In the genomic region with DNA sequence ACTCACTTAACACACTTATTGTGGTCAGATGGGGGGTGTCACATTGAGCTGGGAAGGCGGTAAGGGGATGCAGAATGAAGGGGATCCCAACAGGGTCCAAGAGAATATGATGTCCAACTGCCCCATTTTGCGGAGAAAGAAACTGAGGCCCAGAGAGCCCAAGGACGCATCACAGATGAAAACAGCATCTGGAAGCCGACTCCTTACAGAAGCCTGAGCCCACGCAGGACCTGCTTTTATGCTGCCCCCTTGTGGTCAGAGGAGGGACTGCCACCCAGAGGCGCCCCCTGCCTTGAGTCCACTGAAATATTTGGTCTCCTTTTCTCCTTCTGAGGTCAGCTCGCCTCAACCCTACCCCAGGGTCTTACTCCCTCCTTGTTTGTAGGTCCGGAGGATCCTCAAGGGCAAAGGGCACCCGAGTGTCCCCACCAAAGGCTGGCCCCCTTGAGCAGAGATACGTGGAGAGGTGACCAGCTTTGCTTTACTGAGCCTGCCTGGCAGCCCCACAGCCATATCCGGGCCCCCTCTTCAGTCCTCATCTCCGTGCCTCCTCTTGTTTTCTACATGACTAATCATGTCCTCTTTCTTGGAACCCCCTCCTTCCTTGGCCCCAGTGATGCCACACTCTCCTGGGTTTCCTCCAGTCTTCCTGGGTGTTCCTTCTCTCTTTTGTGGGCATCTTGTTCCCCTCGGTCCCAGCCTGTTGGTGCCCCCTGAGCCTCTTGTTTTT, we compare ENCODE assay signal across 9 cellular contexts. TPM values are rescaled to one million over a fixed set of nuclear protein-coding genes. Genes with fewer than 3 reads are reported as not detected.
DNase-seq lines count a peak whose midpoint lies in the region; ATAC-seq, FAIRE-seq and TF ChIP-seq lines count a peak whose summit lies in the region.
"Had no signal": no experiment of that assay in that cellular context is flagged by ENCODE, and none has a peak within 500 bp of the region (broad histone marks: within the 10 kb centered on the region; RNA-seq: fewer than 3 reads in every experiment).

No MANE protein-coding gene starts in this region.

- H4K5ac ChIP-seq in IMR-90 (ENCODE audit: low read depth, low read length) = no peak overlapping the region

- H3K36me3 Mint-ChIP-seq in glutamatergic neuron (ENCODE audit: unreplicated experiment) (no peaks in the 10 kb centered on the region), progenitor cell of endocrine pancreas (ENCODE audit: insufficient read depth) (no peaks in the 10 kb centered on the region)

- H3K79me1 ChIP-seq in IMR-90 (ENCODE audit: low read depth in 1 of 2, low read length in 2 of 2) = no peaks in the 10 kb centered on the region

- peak; percentile 36; the same call in 1 of the 2 replicates for TF ChIP-seq POLR2A in IMR-90 (IDR thresholded peaks at IDR 0.05; ENCODE audit: low read depth, low read length)

- H3K4me3 Mint-ChIP-seq in glutamatergic neuron (ENCODE audit: unreplicated experiment) = no peak overlapping the region
- H3K4me3 Mint-ChIP-seq in progenitor cell of endocrine pancreas (ENCODE audit: low read depth) = no peak overlapping the region

- H2AK5ac ChIP-seq in IMR-90 (ENCODE audit: low read depth, low read length) = no peak overlapping the region

- CTCF ChIA-PET in IMR-90 (lab: Yijun Ruan, JAX) = interaction anchor here (0.6 to 4.7 kb wide), 10 partner anchors 11 to 570 kb away, joined by 3 to 37 read pairs (median 3); no protein-coding TSS in a partner anchor

- peak; percentile 86 for TF ChIP-seq RAD21 in IMR-90 (IDR thresholded peaks at IDR 0.05; ENCODE audit: low read length)

- peak overlapping the region; percentile 73 for H2AFZ ChIP-seq in IMR-90 (replicated peaks; ENCODE audit: low read length, poor library complexity)

- H3K27ac ChIP-seq in IMR-90 (ENCODE audit: insufficient read depth, low read length) = no peak overlapping the region

- POLR2A ChIA-PET in IMR-90 (lab: Charles Lee; ENCODE audit: unreplicated experiment) = no interaction called here

- H2BK15ac ChIP-seq in IMR-90 (ENCODE audit: low read depth, low read length) = no peak overlapping the region

- H2BK120ac ChIP-seq in IMR-90 (ENCODE audit: low read depth, low read length) = no peak overlapping the region

- no peak overlapping the region for H2BK5ac ChIP-seq in IMR-90 (ENCODE audit: low read depth, low read length, poor library complexity, severe bottlenecking)

- no peaks in the 10 kb centered on the region for H3K36me3 ChIP-seq in IMR-90 (ENCODE audit: control insufficient read depth, insufficient read depth, low read length)

- no peak overlapping the region for H3K23ac ChIP-seq in IMR-90 (ENCODE audit: low read depth, low read length)

- 20% methylated on average over 2 of the region's 13 CpGs; no CpG with 5 or more reads in 1 of the 2 experiments for WGBS in IMR-90 (ENCODE audit: extremely low coverage in 2 of 2, insufficient read length in 1 of 2), 2 experiments

- no peak overlapping the region for H4K91ac ChIP-seq in IMR-90 (ENCODE audit: insufficient read depth, low read depth, low read length)

- H3K4me1 Mint-ChIP-seq in glutamatergic neuron (ENCODE audit: low read depth, unreplicated experiment) (no peaks in the 10 kb centered on the region), progenitor cell of endocrine pancreas (ENCODE audit: low read depth) (peaks cover 9% of the 10 kb centered on the region)

- no peak overlapping the region for H3K4me2 ChIP-seq in IMR-90 (ENCODE audit: low read depth, low read length)

- no peak overlapping the region for H3K27ac Mint-ChIP-seq in glutamatergic neuron (ENCODE audit: unreplicated experiment)
- no peak overlapping the region for H3K27ac Mint-ChIP-seq in progenitor cell of endocrine pancreas

- no peak overlapping the region for H3K4ac ChIP-seq in IMR-90 (ENCODE audit: low read depth, low read length)

- no peaks in the 10 kb centered on the region; the same call in 1 of the 2 replicates for H3K27me3 ChIP-seq in IMR-90 (ENCODE audit: control insufficient read depth, insufficient read depth, low read length)

- no peak for FAIRE-seq in urothelium cell line (lab: Jason Lieb, UNC)

- no peaks in the 10 kb centered on the region for H3K9me3 ChIP-seq in IMR-90 (ENCODE audit: control insufficient read depth, insufficient read depth, low read length)

- BruUV-seq in IMR-90 (replicated peaks; lab: Mats Ljungman, UMichigan) = no TSS peak

- H4K8ac ChIP-seq in IMR-90 (ENCODE audit: low read depth in 2 of 2, low read length in 2 of 2) = no peak overlapping the region

- no peak overlapping the region for H2AK9ac ChIP-seq in IMR-90 (replicated peaks; ENCODE audit: low read depth, low read length, poor library complexity)

- H2BK20ac ChIP-seq in IMR-90 (ENCODE audit: low read depth, low read length) = no peak overlapping the region

- H3K18ac ChIP-seq in IMR-90 (ENCODE audit: low read depth, low read length) = no peak overlapping the region

- dilution Hi-C loops in IMR-90 (cut with HindIII; ENCODE audit: low sequenced_read_pairs, unreplicated experiment) = no loop called here

- peaks cover 13% of the 10 kb centered on the region for H3K4me1 ChIP-seq in IMR-90 (ENCODE audit: control insufficient read depth, insufficient read depth, low read length)

- peaks cover 7% of the 10 kb centered on the region for H3K9me1 ChIP-seq in IMR-90 (ENCODE audit: insufficient read depth, low read length)

- in situ Hi-C loops in IMR-90 (cut with MboI; ENCODE audit: low sequenced_read_pairs) = loop anchor here (5.0 kb wide), 3 partner anchors 229 to 689 kb away; no protein-coding TSS in a partner anchor
- in situ Hi-C loops in SK-MEL-5 (cut with HindIII; ENCODE audit: low pct_unique_long_range_greater_than_20kb, low sequenced_read_pairs) = no loop called here

- intact Hi-C loops in IMR-90 (cut with micrococcal nuclease) = loop anchor here (1.0 kb wide), 2 partner anchors 24 to 577 kb away; no protein-coding TSS in a partner anchor

- no peak overlapping the region for H3K4me3 ChIP-seq in IMR-90 (ENCODE audit: insufficient read depth, low read depth, low read length)

- H3K14ac ChIP-seq in IMR-90 (replicated peaks; ENCODE audit: low read depth, low read length) = no peak overlapping the region

- DNase-seq in GM04504 (ENCODE audit: low read depth) (peak; percentile 45), IMR-90 (peak; percentile 66), SK-MEL-5 (ENCODE audit: low read depth, low spot score) (peak; percentile 82), glutamatergic neuron (peak; percentile 87), progenitor cell of endocrine pancreas (ENCODE audit: low spot score, unreplicated experiment) (peak; percentile 69), urothelium cell line (ENCODE audit: low spot score) (peak; percentile 76)
- DNase-seq in activated naive CD4-positive, alpha-beta T cell (lab: John Stamatoyannopoulos, UW) = peak; percentile 51 to 67 (median 58)

- TF ChIP-seq CTCF in IMR-90 (conservative IDR thresholded peaks at IDR 0.05; ENCODE audit: low read depth, low read length) = peak; percentile 100; the same call in 1 of the 2 replicates
- TF ChIP-seq CTCF in glutamatergic neuron (IDR thresholded peaks at IDR 0.05; ENCODE audit: partially characterized antibody, unreplicated experiment) = peak; percentile 97
- TF ChIP-seq CTCF in progenitor cell of endocrine pancreas (IDR thresholded peaks at IDR 0.05; ENCODE audit: unreplicated experiment) = peak; percentile 95

- peaks cover 19% of the 10 kb centered on the region for H3K27me3 Mint-ChIP-seq in glutamatergic neuron (ENCODE audit: unreplicated experiment)
- H3K27me3 Mint-ChIP-seq in progenitor cell of endocrine pancreas = peaks cover 46% of the 10 kb centered on the region

- H3K9ac ChIP-seq in IMR-90 (ENCODE audit: low read depth, low read length) = no peak overlapping the region

- peaks cover 7% of the 10 kb centered on the region for H3K9me3 Mint-ChIP-seq in glutamatergic neuron (ENCODE audit: unreplicated experiment)
- H3K9me3 Mint-ChIP-seq in progenitor cell of endocrine pancreas (ENCODE audit: low read depth) = no peaks in the 10 kb centered on the region

- H3K56ac ChIP-seq in IMR-90 (ENCODE audit: extremely low read depth, insufficient read depth, low read length) = no peak overlapping the region

- no peaks in the 10 kb centered on the region for H4K20me1 ChIP-seq in IMR-90 (ENCODE audit: insufficient read depth, low read length)

- ATAC-seq in IMR-90 (ENCODE audit: low read depth) = peak; percentile 53
- ATAC-seq in GM18511 (IDR thresholded peaks at IDR 0.05; ENCODE audit: unreplicated experiment) = no peak

RNA-seq across cellular contexts. Expression of gene TTLL11, which starts 30.0 kb away (rescaled TPM):
- total RNA-seq in IMR-90 (2012; rRNA removed) (2.0 and 2.5 TPM in 2 replicates), glutamatergic neuron (ENCODE audit: unreplicated experiment) (23.9 TPM), progenitor cell of endocrine pancreas (5.3 and 5.5 TPM in 2 replicates)
- polyA plus RNA-seq in IMR-90 (2012; rRNA removed) = 4.6 and 4.8 TPM in 2 replicates
- polyA plus RNA-seq in IMR-90 (2012; cell fraction: cytosol; rRNA removed) = 2.9 and 3.1 TPM in 2 replicates
- polyA plus RNA-seq in IMR-90 (2012; cell fraction: nucleus; rRNA removed; ENCODE audit: low replicate concordance) = 3.9 and 4.8 TPM in 2 replicates
- total RNA-seq in SK-MEL-5 (2014; rRNA removed; shearing (Covaris generic)) = 1.4 and 1.6 TPM in 2 replicates
- 3.2 and 4.7 TPM in 2 replicates for polyA plus RNA-seq in SK-MEL-5 (2015; cell fraction: cytosol; rRNA removed)
- 2.5 and 3.6 TPM in 2 replicates for polyA plus RNA-seq in SK-MEL-5 (2015; cell fraction: nucleus; rRNA removed)

RNA-seq across cellular contexts. Expression of gene NDUFA8, which starts 36.5 kb away (rescaled TPM):
- total RNA-seq in IMR-90 (2012; rRNA removed) = 45.2 and 80.8 TPM in 2 replicates
- polyA plus RNA-seq in IMR-90 (2012; rRNA removed) = 98.1 and 103 TPM in 2 replicates
- polyA plus RNA-seq in IMR-90 (2012; cell fraction: cytosol; rRNA removed) = 54.5 and 98.8 TPM in 2 replicates
- 11.0 and 36.0 TPM in 2 replicates for polyA plus RNA-seq in IMR-90 (2012; cell fraction: nucleus; rRNA removed; ENCODE audit: low replicate concordance)
- total RNA-seq in SK-MEL-5 (2014; rRNA removed; shearing (Covaris generic)) = 68.6 and 82.0 TPM in 2 replicates
- 87.5 and 142 TPM in 2 replicates for polyA plus RNA-seq in SK-MEL-5 (2015; cell fraction: cytosol; rRNA removed)
- 8.2 and 27.8 TPM in 2 replicates for polyA plus RNA-seq in SK-MEL-5 (2015; cell fraction: nucleus; rRNA removed)
- 46.1 TPM for total RNA-seq in glutamatergic neuron (ENCODE audit: unreplicated experiment)
- total RNA-seq in progenitor cell of endocrine pancreas = 43.1 and 44.6 TPM in 2 replicates

RNA-seq across cellular contexts. Expression of gene MORN5, which starts 36.6 kb away (rescaled TPM):
- total RNA-seq in IMR-90 (2012; rRNA removed) = not detected in 2 replicates
- not detected in 2 replicates for polyA plus RNA-seq in IMR-90 (2012; rRNA removed)
- polyA plus RNA-seq in IMR-90 (2012; cell fraction: cytosol; rRNA removed) = not detected in 2 replicates
- polyA plus RNA-seq in IMR-90 (2012; cell fraction: nucleus; rRNA removed; ENCODE audit: low replicate concordance) = not detected in 2 replicates
- 0.32 TPM in 1 of 2 replicates, not detected in the other for total RNA-seq in SK-MEL-5 (2014; rRNA removed; shearing (Covaris generic))
- not detected in 2 replicates for polyA plus RNA-seq in SK-MEL-5 (2015; cell fraction: cytosol; rRNA removed)
- polyA plus RNA-seq in SK-MEL-5 (2015; cell fraction: nucleus; rRNA removed) = not detected in 2 replicates
- not detected for total RNA-seq in glutamatergic neuron (ENCODE audit: unreplicated experiment)
- 0.57 and 1.9 TPM in 2 replicates for total RNA-seq in progenitor cell of endocrine pancreas
- total RNA-seq: glomerular endothelial cell had no signal
